Comparison of ENCODE assay signal across 2 cellular contexts in the genomic region with DNA sequence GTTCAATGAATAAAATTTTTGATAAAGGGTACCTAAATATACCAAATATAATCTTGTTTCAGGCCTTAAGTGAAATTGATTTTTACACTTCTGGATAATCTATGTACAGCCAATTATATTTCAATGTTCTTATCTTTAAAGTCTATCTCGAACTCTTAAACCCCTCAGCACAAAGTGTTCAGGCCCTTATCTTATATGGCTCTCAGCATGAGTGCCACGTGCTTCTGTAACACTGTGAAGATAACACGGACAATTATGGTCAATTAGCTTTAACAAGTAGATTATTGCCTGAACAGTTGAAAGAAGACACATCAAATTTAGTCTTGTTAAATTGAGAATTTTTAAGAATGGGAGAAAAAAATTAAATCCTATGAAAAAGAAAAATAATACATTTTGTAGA.
TF ChIP-seq lines count a peak whose summit lies in the region.

No MANE protein-coding gene starts in this region.

TF ChIP-seq in HEK293, 187 proteins besides CTCF, POLR2A, EP300 and RAD21 (continued from another document and continues in another):
- TF ChIP-seq, protein P1, sequence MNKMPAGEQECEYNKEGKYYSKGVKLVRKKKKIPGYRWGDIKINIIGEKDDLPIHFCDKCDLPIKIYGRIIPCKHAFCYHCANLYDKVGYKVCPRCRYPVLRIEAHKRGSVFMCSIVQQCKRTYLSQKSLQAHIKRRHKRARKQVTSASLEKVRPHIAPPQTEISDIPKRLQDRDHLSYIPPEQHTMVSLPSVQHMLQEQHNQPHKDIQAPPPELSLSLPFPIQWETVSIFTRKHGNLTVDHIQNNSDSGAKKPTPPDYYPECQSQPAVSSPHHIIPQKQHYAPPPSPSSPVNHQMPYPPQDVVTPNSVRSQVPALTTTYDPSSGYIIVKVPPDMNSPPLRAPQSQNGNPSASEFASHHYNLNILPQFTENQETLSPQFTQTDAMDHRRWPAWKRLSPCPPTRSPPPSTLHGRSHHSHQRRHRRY (tag by site-specific recombination; IDR thresholded peaks at IDR 0.05) = no peak
- TF ChIP-seq ZNF571 (tag by site-specific recombination; IDR thresholded peaks at IDR 0.05) (no peak), SP3 (tag by site-specific recombination; IDR thresholded peaks at IDR 0.05) (no peak), ZNF335 (tag by site-specific recombination; conservative IDR thresholded peaks at IDR 0.05) (no peak), TCF7L2 (IDR thresholded peaks at IDR 0.05; ENCODE audit: borderline replicate concordance, low read depth, low read length) (peak; percentile 87; the same call in 1 of the 2 replicates), FEZF1 (tag by site-specific recombination; IDR thresholded peaks at IDR 0.05) (peak; percentile 50), ZIC2 (tag by site-specific recombination; IDR thresholded peaks at IDR 0.05) (no peak), ZNF747 (tag by site-specific recombination; IDR thresholded peaks at IDR 0.05) (no peak), ZNF560 (tag by site-specific recombination; IDR thresholded peaks at IDR 0.05; ENCODE audit: borderline replicate concordance) (no peak), OSR2 (tag by site-specific recombination; IDR thresholded peaks at IDR 0.05) (peak; percentile 43; the same call in 1 of the 2 replicates), ZSCAN16 (tag by site-specific recombination; IDR thresholded peaks at IDR 0.05) (no peak), MEIS1 (CRISPR knock-in tag; IDR thresholded peaks at IDR 0.05; ENCODE audit: borderline replicate concordance) (no peak), ZNF138 (tag by site-specific recombination; IDR thresholded peaks at IDR 0.05; ENCODE audit: borderline replicate concordance) (no peak), YY2 (tag by site-specific recombination; IDR thresholded peaks at IDR 0.05) (no peak), TRIM28 (IDR thresholded peaks at IDR 0.05; ENCODE audit: borderline replicate concordance, low read length) (no peak), ZNF558 (tag by site-specific recombination; IDR thresholded peaks at IDR 0.05) (no peak), ZNF600 (tag by site-specific recombination; IDR thresholded peaks at IDR 0.05) (no peak)
- TF ChIP-seq, protein P2, sequence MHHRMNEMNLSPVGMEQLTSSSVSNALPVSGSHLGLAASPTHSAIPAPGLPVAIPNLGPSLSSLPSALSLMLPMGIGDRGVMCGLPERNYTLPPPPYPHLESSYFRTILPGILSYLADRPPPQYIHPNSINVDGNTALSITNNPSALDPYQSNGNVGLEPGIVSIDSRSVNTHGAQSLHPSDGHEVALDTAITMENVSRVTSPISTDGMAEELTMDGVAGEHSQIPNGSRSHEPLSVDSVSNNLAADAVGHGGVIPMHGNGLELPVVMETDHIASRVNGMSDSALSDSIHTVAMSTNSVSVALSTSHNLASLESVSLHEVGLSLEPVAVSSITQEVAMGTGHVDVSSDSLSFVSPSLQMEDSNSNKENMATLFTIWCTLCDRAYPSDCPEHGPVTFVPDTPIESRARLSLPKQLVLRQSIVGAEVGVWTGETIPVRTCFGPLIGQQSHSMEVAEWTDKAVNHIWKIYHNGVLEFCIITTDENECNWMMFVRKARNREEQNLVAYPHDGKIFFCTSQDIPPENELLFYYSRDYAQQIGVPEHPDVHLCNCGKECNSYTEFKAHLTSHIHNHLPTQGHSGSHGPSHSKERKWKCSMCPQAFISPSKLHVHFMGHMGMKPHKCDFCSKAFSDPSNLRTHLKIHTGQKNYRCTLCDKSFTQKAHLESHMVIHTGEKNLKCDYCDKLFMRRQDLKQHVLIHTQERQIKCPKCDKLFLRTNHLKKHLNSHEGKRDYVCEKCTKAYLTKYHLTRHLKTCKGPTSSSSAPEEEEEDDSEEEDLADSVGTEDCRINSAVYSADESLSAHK (tag by site-specific recombination; IDR thresholded peaks at IDR 0.05) = no peak
- TF ChIP-seq, protein P3, sequence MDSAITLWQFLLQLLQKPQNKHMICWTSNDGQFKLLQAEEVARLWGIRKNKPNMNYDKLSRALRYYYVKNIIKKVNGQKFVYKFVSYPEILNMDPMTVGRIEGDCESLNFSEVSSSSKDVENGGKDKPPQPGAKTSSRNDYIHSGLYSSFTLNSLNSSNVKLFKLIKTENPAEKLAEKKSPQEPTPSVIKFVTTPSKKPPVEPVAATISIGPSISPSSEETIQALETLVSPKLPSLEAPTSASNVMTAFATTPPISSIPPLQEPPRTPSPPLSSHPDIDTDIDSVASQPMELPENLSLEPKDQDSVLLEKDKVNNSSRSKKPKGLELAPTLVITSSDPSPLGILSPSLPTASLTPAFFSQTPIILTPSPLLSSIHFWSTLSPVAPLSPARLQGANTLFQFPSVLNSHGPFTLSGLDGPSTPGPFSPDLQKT (IDR thresholded peaks at IDR 0.05; ENCODE audit: borderline replicate concordance, low read depth, low read length) = no peak
- TF ChIP-seq, protein P4, sequence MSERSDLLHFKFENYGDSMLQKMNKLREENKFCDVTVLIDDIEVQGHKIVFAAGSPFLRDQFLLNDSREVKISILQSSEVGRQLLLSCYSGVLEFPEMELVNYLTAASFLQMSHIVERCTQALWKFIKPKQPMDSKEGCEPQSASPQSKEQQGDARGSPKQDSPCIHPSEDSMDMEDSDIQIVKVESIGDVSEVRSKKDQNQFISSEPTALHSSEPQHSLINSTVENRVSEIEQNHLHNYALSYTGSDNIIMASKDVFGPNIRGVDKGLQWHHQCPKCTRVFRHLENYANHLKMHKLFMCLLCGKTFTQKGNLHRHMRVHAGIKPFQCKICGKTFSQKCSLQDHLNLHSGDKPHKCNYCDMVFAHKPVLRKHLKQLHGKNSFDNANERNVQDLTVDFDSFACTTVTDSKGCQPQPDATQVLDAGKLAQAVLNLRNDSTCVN (tag by site-specific recombination; optimal IDR thresholded peaks at IDR 0.05) = no peak
- TF ChIP-seq, protein P5, sequence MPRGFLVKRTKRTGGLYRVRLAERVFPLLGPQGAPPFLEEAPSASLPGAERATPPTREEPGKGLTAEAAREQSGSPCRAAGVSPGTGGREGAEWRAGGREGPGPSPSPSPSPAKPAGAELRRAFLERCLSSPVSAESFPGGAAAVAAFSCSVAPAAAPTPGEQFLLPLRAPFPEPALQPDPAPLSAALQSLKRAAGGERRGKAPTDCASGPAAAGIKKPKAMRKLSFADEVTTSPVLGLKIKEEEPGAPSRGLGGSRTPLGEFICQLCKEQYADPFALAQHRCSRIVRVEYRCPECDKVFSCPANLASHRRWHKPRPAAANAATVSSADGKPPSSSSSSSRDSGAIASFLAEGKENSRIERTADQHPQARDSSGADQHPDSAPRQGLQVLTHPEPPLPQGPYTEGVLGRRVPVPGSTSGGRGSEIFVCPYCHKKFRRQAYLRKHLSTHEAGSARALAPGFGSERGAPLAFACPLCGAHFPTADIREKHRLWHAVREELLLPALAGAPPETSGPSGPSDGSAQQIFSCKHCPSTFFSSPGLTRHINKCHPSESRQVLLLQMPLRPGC (tag by site-specific recombination; IDR thresholded peaks at IDR 0.05) = no peak

TF ChIP-seq in K562, 482 proteins besides CTCF, POLR2A, EP300 and RAD21 (continues in another document):
- TF ChIP-seq, protein P6, sequence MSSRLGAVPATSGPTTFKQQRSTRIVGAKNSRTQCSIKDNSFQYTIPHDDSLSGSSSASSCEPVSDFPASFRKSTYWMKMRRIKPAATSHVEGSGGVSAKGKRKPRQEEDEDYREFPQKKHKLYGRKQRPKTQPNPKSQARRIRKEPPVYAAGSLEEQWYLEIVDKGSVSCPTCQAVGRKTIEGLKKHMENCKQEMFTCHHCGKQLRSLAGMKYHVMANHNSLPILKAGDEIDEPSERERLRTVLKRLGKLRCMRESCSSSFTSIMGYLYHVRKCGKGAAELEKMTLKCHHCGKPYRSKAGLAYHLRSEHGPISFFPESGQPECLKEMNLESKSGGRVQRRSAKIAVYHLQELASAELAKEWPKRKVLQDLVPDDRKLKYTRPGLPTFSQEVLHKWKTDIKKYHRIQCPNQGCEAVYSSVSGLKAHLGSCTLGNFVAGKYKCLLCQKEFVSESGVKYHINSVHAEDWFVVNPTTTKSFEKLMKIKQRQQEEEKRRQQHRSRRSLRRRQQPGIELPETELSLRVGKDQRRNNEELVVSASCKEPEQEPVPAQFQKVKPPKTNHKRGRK (tag; IDR thresholded peaks at IDR 0.05) = peak; percentile 67; the same call in 1 of the 2 replicates
- TF ChIP-seq, protein P7, sequence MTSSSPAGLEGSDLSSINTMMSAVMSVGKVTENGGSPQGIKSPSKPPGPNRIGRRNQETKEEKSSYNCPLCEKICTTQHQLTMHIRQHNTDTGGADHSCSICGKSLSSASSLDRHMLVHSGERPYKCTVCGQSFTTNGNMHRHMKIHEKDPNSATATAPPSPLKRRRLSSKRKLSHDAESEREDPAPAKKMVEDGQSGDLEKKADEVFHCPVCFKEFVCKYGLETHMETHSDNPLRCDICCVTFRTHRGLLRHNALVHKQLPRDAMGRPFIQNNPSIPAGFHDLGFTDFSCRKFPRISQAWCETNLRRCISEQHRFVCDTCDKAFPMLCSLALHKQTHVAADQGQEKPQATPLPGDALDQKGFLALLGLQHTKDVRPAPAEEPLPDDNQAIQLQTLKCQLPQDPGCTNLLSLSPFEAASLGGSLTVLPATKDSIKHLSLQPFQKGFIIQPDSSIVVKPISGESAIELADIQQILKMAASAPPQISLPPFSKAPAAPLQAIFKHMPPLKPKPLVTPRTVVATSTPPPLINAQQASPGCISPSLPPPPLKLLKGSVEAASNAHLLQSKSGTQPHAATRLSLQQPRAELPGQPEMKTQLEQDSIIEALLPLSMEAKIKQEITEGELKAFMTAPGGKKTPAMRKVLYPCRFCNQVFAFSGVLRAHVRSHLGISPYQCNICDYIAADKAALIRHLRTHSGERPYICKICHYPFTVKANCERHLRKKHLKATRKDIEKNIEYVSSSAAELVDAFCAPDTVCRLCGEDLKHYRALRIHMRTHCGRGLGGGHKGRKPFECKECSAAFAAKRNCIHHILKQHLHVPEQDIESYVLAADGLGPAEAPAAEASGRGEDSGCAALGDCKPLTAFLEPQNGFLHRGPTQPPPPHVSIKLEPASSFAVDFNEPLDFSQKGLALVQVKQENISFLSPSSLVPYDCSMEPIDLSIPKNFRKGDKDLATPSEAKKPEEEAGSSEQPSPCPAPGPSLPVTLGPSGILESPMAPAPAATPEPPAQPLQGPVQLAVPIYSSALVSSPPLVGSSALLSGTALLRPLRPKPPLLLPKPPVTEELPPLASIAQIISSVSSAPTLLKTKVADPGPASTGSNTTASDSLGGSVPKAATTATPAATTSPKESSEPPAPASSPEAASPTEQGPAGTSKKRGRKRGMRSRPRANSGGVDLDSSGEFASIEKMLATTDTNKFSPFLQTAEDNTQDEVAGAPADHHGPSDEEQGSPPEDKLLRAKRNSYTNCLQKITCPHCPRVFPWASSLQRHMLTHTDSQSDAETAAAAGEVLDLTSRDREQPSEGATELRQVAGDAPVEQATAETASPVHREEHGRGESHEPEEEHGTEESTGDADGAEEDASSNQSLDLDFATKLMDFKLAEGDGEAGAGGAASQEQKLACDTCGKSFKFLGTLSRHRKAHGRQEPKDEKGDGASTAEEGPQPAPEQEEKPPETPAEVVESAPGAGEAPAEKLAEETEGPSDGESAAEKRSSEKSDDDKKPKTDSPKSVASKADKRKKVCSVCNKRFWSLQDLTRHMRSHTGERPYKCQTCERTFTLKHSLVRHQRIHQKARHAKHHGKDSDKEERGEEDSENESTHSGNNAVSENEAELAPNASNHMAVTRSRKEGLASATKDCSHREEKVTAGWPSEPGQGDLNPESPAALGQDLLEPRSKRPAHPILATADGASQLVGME (CRISPR knock-in tag; IDR thresholded peaks at IDR 0.05) = no peak
- TF ChIP-seq SOX6 (IDR thresholded peaks at IDR 0.05) (peak; percentile 74; the same call in 1 of the 2 replicates), JUND (IDR thresholded peaks at IDR 0.05; ENCODE audit: borderline replicate concordance, low read depth, low read length) (no peak), JUND (tag; IDR thresholded peaks at IDR 0.05; ENCODE audit: borderline replicate concordance, low read depth, low read length) (peak; percentile 24; the same call in 1 of the 3 replicates), BMI1 (IDR thresholded peaks at IDR 0.05; ENCODE audit: low read length) (no peak), BHLHE40 (IDR thresholded peaks at IDR 0.05; ENCODE audit: low read length) (peak; percentile 73), KDM1A (IDR thresholded peaks at IDR 0.05) (0 out of 4 replicates have a peak, but pooled peaks of 1 of the 2 experiments have one; percentile 8), ZNF124 (CRISPR knock-in tag; IDR thresholded peaks at IDR 0.05) (no peak), CXXC5 (CRISPR knock-in tag; IDR thresholded peaks at IDR 0.05) (peak; percentile 25; the same call in 1 of the 2 replicates), MXI1 (IDR thresholded peaks at IDR 0.05; ENCODE audit: low read depth, low read length) (no peak), TAL1 (IDR thresholded peaks at IDR 0.05) (0 out of 2 replicates have a peak, but pooled peaks have one; percentile 20), HMGN3 (IDR thresholded peaks at IDR 0.05; ENCODE audit: borderline replicate concordance, extremely low read depth, insufficient read length, low read depth, low read length) (no peak)
- TF ChIP-seq, protein P8, sequence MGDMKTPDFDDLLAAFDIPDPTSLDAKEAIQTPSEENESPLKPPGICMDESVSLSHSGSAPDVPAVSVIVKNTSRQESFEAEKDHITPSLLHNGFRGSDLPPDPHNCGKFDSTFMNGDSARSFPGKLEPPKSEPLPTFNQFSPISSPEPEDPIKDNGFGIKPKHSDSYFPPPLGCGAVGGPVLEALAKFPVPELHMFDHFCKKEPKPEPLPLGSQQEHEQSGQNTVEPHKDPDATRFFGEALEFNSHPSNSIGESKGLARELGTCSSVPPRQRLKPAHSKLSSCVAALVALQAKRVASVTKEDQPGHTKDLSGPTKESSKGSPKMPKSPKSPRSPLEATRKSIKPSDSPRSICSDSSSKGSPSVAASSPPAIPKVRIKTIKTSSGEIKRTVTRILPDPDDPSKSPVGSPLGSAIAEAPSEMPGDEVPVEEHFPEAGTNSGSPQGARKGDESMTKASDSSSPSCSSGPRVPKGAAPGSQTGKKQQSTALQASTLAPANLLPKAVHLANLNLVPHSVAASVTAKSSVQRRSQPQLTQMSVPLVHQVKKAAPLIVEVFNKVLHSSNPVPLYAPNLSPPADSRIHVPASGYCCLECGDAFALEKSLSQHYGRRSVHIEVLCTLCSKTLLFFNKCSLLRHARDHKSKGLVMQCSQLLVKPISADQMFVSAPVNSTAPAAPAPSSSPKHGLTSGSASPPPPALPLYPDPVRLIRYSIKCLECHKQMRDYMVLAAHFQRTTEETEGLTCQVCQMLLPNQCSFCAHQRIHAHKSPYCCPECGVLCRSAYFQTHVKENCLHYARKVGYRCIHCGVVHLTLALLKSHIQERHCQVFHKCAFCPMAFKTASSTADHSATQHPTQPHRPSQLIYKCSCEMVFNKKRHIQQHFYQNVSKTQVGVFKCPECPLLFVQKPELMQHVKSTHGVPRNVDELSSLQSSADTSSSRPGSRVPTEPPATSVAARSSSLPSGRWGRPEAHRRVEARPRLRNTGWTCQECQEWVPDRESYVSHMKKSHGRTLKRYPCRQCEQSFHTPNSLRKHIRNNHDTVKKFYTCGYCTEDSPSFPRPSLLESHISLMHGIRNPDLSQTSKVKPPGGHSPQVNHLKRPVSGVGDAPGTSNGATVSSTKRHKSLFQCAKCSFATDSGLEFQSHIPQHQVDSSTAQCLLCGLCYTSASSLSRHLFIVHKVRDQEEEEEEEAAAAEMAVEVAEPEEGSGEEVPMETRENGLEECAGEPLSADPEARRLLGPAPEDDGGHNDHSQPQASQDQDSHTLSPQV (IDR thresholded peaks at IDR 0.05) = peak; percentile 85; the same call in 1 of the 2 replicates
- TF ChIP-seq, protein P9, sequence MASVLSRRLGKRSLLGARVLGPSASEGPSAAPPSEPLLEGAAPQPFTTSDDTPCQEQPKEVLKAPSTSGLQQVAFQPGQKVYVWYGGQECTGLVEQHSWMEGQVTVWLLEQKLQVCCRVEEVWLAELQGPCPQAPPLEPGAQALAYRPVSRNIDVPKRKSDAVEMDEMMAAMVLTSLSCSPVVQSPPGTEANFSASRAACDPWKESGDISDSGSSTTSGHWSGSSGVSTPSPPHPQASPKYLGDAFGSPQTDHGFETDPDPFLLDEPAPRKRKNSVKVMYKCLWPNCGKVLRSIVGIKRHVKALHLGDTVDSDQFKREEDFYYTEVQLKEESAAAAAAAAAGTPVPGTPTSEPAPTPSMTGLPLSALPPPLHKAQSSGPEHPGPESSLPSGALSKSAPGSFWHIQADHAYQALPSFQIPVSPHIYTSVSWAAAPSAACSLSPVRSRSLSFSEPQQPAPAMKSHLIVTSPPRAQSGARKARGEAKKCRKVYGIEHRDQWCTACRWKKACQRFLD (CRISPR knock-in tag; IDR thresholded peaks at IDR 0.05) = no peak
